In genomic region chr4:1981251-1982055, GRCh38 we compare ENCODE assay signal across 13 cellular contexts. TPM values are rescaled to one million over a fixed set of nuclear protein-coding genes. Genes with fewer than 3 reads are reported as not detected.
A peak's percentile ranks its signal among the peaks of the same experiment; 100 is the strongest.
DNase-seq lines count a peak whose midpoint lies in the region; ATAC-seq and TF ChIP-seq lines count a peak whose summit lies in the region.
"Had no signal": no experiment of that assay in that cellular context is flagged by ENCODE, and none has a peak within 500 bp of the region (broad histone marks: within the 10 kb centered on the region; RNA-seq: fewer than 3 reads in every experiment).

No MANE protein-coding gene starts in this region.

- H3K36me3 ChIP-seq in cardiac muscle cell (peaks cover 45% of the 10 kb centered on the region), PC-9 (ENCODE audit: low read depth) (0 out of 2 replicates have a peak, but pooled peaks cover 21% of the 10 kb centered on the region), esophagus (ENCODE audit: control insufficient read depth in 2 of 2, insufficient read depth in 2 of 2, low read length in 1 of 2) (peaks cover 14 to 72% of the 10 kb centered on the region in 2 donors), transverse colon (peaks cover 0 to 32% (median 17%) of the 10 kb centered on the region in 4 donors), gastrocnemius medialis (peaks cover 0 to 92% of the 10 kb centered on the region in 2 donors)

- H3K9me3 ChIP-seq in cardiac muscle cell (ENCODE audit: low read depth) (no peaks in the 10 kb centered on the region), PC-9 (ENCODE audit: insufficient read depth, low read depth) (no peaks in the 10 kb centered on the region), esophagus (ENCODE audit: control insufficient read depth in 2 of 2, insufficient read depth in 1 of 2, low read depth in 1 of 2, low read length in 1 of 2) (no peaks in the 10 kb centered on the region), transverse colon (no peaks in the 10 kb centered on the region), gastrocnemius medialis (no peaks in the 10 kb centered on the region)

- CTCF ChIA-PET in PC-9 (lab: Charles Lee) = no interaction called here

- H3K27ac ChIP-seq in cardiac muscle cell (peak overlapping the region; percentile 2), PC-9 (no peak overlapping the region), esophagus (ENCODE audit: low read depth in 2 of 2, low read length in 1 of 2) (peak overlapping the region; percentile 19 to 74), transverse colon (peak overlapping the region in 3 of 4 donors; percentile 1 to 49 (median 22)), gastrocnemius medialis (no peak overlapping the region)
- H3K27ac ChIP-seq: foreskin keratinocyte had no signal

- H4K20me1 ChIP-seq in PC-9 (ENCODE audit: insufficient read depth) = peaks cover 21% of the 10 kb centered on the region; the same call in 1 of the 2 replicates

- no peaks in the 10 kb centered on the region for H3K79me2 ChIP-seq in PC-9 (ENCODE audit: low read depth)

- no peak for TF ChIP-seq POLR2A in transverse colon (IDR thresholded peaks at IDR 0.05)
- no peak for TF ChIP-seq POLR2A in gastrocnemius medialis (IDR thresholded peaks at IDR 0.05)

- DNase-seq in cardiac muscle cell (ENCODE audit: low read depth in 1 of 2, low spot score in 1 of 2) (peak in 1 of 2 donors; percentile 25), left cardiac atrium (no peak), PC-9 (peak in 1 of 2 experiments; percentile 32), transverse colon (peak; percentile 55), gastrocnemius medialis (no peak)
- DNase-seq: activated naive CD4-positive, alpha-beta T cell treated with anti-CD3 and anti-CD28 coated beads, Interleukin-2, amount 10 ng/mL, durations not matched to agents 7 days and 5 days; foreskin keratinocyte; GDM1; SIG-M5; stimulated activated CD4-positive, alpha-beta T cell treated with anti-CD3 and anti-CD28 coated beads, Interleukin-2, amount 100 ng/mL, for 48 hours had no signal

- no peak overlapping the region for H3K4me2 ChIP-seq in PC-9

- H3K4me3 ChIP-seq in cardiac muscle cell = no peak overlapping the region
- no peak overlapping the region for H3K4me3 ChIP-seq in PC-9
- no peak overlapping the region for H3K4me3 ChIP-seq in esophagus (ENCODE audit: low read depth in 1 of 2, low read length in 2 of 2)
- H3K4me3 ChIP-seq in transverse colon = no peak overlapping the region
- H3K4me3 ChIP-seq in gastrocnemius medialis = no peak overlapping the region

- no peaks in the 10 kb centered on the region for H3K4me1 ChIP-seq in cardiac muscle cell (ENCODE audit: low read depth)
- no peaks in the 10 kb centered on the region for H3K4me1 ChIP-seq in PC-9 (replicated peaks; ENCODE audit: insufficient read depth)
- H3K4me1 ChIP-seq in esophagus (ENCODE audit: control insufficient read depth in 2 of 2, insufficient read depth in 2 of 2, low read length in 1 of 2) = peaks cover 0 to 2% of the 10 kb centered on the region in 2 donors
- H3K4me1 ChIP-seq in transverse colon = peaks cover 0 to 5% (median 2%) of the 10 kb centered on the region in 4 donors
- H3K4me1 ChIP-seq in gastrocnemius medialis = no peaks in the 10 kb centered on the region
- H3K4me1 ChIP-seq: foreskin keratinocyte had no signal

- intact Hi-C loops in left cardiac atrium (cut with DNase I) (no loop called here), PC-9 (cut with micrococcal nuclease; ENCODE audit: unreplicated experiment) (loop anchor here (5.0 kb wide), 1 partner anchor 206 kb away; no protein-coding TSS in a partner anchor), transverse colon (cut with DNase I; ENCODE audit: low total_unique reads) (no loop called here), gastrocnemius medialis (cut with DNase I; ENCODE audit: low total_unique reads) (no loop called here)

- ATAC-seq in left cardiac atrium (no peak), HG02938 (IDR thresholded peaks at IDR 0.05; ENCODE audit: unreplicated experiment) (no peak), GM18868 (IDR thresholded peaks at IDR 0.05; ENCODE audit: unreplicated experiment) (no peak), gastrocnemius medialis (no peak)
- ATAC-seq: foreskin keratinocyte had no signal

- TF ChIP-seq CTCF in cardiac muscle cell (IDR thresholded peaks at IDR 0.05; ENCODE audit: low read depth, low read length) (no peak), PC-9 (conservative IDR thresholded peaks at IDR 0.05) (no peak), transverse colon (IDR thresholded peaks at IDR 0.05) (no peak), gastrocnemius medialis (IDR thresholded peaks at IDR 0.05 in 4 of 5, conservative IDR thresholded peaks at IDR 0.05 in 1 of 5) (no peak)

- H2AFZ ChIP-seq in PC-9 = no peak overlapping the region

- 80 to 81% methylated on average over 22 of the region's 22 CpGs for WGBS in esophagus, 2 donors
- WGBS in transverse colon (ENCODE audit: low coverage in 1 of 2), 2 donors = 60 to 83% methylated on average over 2 to 22 of the region's 22 CpGs

- BruUV-seq in PC-9 (replicated peaks; lab: Mats Ljungman, UMichigan) = TSS peak; percentile 11

- H3K9me2 ChIP-seq in PC-9 (ENCODE audit: insufficient read depth) = no peaks in the 10 kb centered on the region

- in situ Hi-C loops in transverse colon (cut with MboI; ENCODE audit: low pct_ligation_motif_present in 1 of 4, low pct_unique_long_range_greater_than_20kb in 1 of 4, low sequenced_read_pairs in 3 of 4) (no loop called here), gastrocnemius medialis (cut with MboI; ENCODE audit: low sequenced_read_pairs in 4 of 4) (no loop called here)

- H3F3A ChIP-seq in PC-9 (ENCODE audit: insufficient read depth, low read depth) = peaks cover 43% of the 10 kb centered on the region; the same call in 1 of the 2 replicates

- POLR2A ChIA-PET in PC-9 (lab: Charles Lee; ENCODE audit: unreplicated experiment) = no interaction called here

- no peak for TF ChIP-seq EP300 in transverse colon (IDR thresholded peaks at IDR 0.05; ENCODE audit: low read depth)

- H3K27me3 ChIP-seq in cardiac muscle cell (no peaks in the 10 kb centered on the region), PC-9 (ENCODE audit: insufficient read depth, low read depth) (no peaks in the 10 kb centered on the region), esophagus (ENCODE audit: control insufficient read depth in 1 of 2, insufficient read depth in 2 of 2, low read length in 2 of 2) (no peaks in the 10 kb centered on the region), transverse colon (no peaks in the 10 kb centered on the region), gastrocnemius medialis (no peaks in the 10 kb centered on the region)
- H3K27me3 ChIP-seq: foreskin keratinocyte had no signal

RNA-seq across cellular contexts. Expression of gene NELFA, which starts 27.3 kb away (rescaled TPM):
- total RNA-seq in cardiac muscle cell = 45.9 and 71.4 TPM in 2 replicates
- 54.4 and 69.0 TPM in 2 replicates for polyA plus RNA-seq in cardiac muscle cell
- total RNA-seq in left cardiac atrium = 10 to 100 TPM; 12.4 to 17.0 TPM
- 52.4 and 70.1 TPM in 2 replicates for total RNA-seq in PC-9 (2021)
- 10 to 100 TPM; 27.1 to 35.4 TPM for polyA plus RNA-seq in esophagus
- 10 to 100 TPM; 22.0 to 80.4 (median 31.8) TPM for total RNA-seq in transverse colon
- total RNA-seq in gastrocnemius medialis = 10 to 100 TPM in 3 of 4 donors, 1 to 10 TPM in 1; 8.1 to 21.1 (median 15.9) TPM

Comparison
In these comparisons a context has a peak if more than half of its experiments do, and no peak if none do; other contexts are left out.
1. H3K27ac ChIP-seq: peak in cardiac muscle cell (single experiment), esophagus (2 of 2) and transverse colon (3 of 4); none in PC-9 (single experiment) and gastrocnemius medialis (0 of 4).